8 cellular contexts compared by ENCODE assay signal in the genomic region with DNA sequence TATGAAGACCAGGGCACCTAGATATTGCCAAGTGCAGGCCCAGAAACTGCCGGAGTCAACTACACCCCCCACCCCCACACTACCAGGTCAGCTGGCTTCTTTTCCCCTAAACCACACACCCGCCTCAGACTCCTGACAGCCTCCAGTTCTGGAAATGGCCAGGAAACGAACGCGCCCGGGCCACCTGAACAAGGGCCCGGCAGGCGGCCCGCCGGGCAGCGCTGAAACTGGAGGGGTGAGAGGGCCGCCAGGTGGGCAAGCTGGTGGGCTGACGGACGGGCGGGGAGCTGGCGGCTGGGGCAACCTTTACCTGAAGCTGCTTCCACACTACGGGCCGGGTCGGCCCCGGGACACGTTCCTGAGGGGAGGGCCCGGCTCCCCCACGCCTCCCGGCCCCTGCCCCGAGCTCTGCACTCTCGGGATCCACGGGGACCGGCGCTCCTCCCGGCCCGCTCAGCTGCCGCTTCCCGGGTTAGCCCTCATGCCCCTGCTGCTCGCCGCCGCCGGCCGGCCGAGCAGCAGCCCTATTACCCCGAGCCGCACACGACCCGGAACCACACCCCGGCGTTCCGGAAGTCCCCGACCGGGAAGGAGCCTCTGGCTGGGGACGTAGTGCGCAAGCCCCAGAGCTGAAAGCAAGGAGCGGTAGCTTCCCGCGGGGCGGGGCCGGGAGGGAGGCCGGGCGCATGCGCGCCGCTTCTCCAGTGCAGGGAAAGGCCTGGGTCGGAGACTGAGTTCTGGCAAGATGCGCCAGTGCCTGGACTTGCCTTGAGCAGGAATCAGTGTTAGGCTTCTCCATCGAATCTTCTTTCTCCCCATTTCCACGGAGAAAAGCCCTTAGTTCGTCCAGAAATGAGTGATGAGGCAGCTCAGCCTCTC. TPM values are rescaled to one million over a fixed set of nuclear protein-coding genes. Genes with fewer than 3 reads are reported as not detected.
DNase-seq lines count a peak whose midpoint lies in the region; ATAC-seq and TF ChIP-seq lines count a peak whose summit lies in the region.

A gene (minus strand): TSS at position 548 of the 879 bp plus-strand sequence. CDS start 34,634 bp downstream, outside the sequence.

- H3K36me3 ChIP-seq in adipocyte (ENCODE audit: control insufficient read depth, insufficient read depth, low read length, severe bottlenecking) (no peaks in the 10 kb centered on the region), cardiac muscle cell (no peaks in the 10 kb centered on the region), parathyroid adenoma (ENCODE audit: control insufficient read depth, insufficient read depth, low read length) (no peaks in the 10 kb centered on the region), tibial artery (no peaks in the 10 kb centered on the region)

- H3K79me2 ChIP-seq in parathyroid adenoma, result peaks cover 32% of the 10 kb centered on the region

- H3K4me3 ChIP-seq in adipocyte (ENCODE audit: low read length), result peak within 1 kb of the TSS; percentile 90
- H3K4me3 ChIP-seq in cardiac muscle cell, result peak within 1 kb of the TSS; percentile 82
- H3K4me3 ChIP-seq in parathyroid adenoma (ENCODE audit: low read depth, low read length), result peak within 1 kb of the TSS; percentile 90
- peak within 1 kb of the TSS; percentile 68 to 99 for H3K4me3 ChIP-seq in tibial artery

- ATAC-seq in HG02852 (IDR thresholded peaks at IDR 0.05; ENCODE audit: unreplicated experiment), result peak; percentile 96

- TF ChIP-seq CTCF in GM13976 (IDR thresholded peaks at IDR 0.05; ENCODE audit: borderline replicate concordance, control extremely low read depth, extremely low read depth, insufficient read depth, missing control alignments), result no peak
- no peak for TF ChIP-seq CTCF in cardiac muscle cell (IDR thresholded peaks at IDR 0.05; ENCODE audit: low read depth, low read length)
- TF ChIP-seq CTCF in parathyroid adenoma (IDR thresholded peaks at IDR 0.05), result no peak
- TF ChIP-seq CTCF in tibial artery (IDR thresholded peaks at IDR 0.05), result no peak

- H3K27ac ChIP-seq in cardiac muscle cell (peak within 1 kb of the TSS; percentile 80), parathyroid adenoma (peak within 1 kb of the TSS; percentile 42), tibial artery (peak within 1 kb of the TSS; percentile 67 to 86)

- in situ Hi-C loops in GM13976 (cut with MboI; ENCODE audit: low sequenced_read_pairs, unreplicated experiment), result no loop called here

- peak within 1 kb of the TSS; percentile 96 for H3K9ac ChIP-seq in adipocyte (ENCODE audit: low read length)
- peak within 1 kb of the TSS; percentile 53 for H3K9ac ChIP-seq in parathyroid adenoma

- DNase-seq in GM13976 (ENCODE audit: low spot score) (peak; percentile 97), NCI-H1436 treated with DMSO at 0.1 percent for 48 hours (lab: John Stamatoyannopoulos, UW) (peak; percentile 70), T follicular helper cell (ENCODE audit: low read depth) (peak; percentile 85), adipocyte (ENCODE audit: low read depth) (peak; percentile 98), cardiac muscle cell (ENCODE audit: low read depth in 1 of 2, low spot score in 1 of 2) (peak; percentile 97 to 98), tibial artery (peak; percentile 95 to 98)

- intact Hi-C loops in tibial artery (cut with DNase I; ENCODE audit: low total_unique reads), result loop anchor here (5.0 kb wide), 1 partner anchor 40 kb away; a partner anchor contains a TSS

- H3K9me3 ChIP-seq in adipocyte (ENCODE audit: control insufficient read depth, low read length) (no peaks in the 10 kb centered on the region), cardiac muscle cell (ENCODE audit: low read depth) (no peaks in the 10 kb centered on the region), parathyroid adenoma (ENCODE audit: control insufficient read depth, low read length) (no peaks in the 10 kb centered on the region), tibial artery (no peaks in the 10 kb centered on the region)

- no peaks in the 10 kb centered on the region for H3K27me3 ChIP-seq in adipocyte (replicated peaks; ENCODE audit: control insufficient read depth, insufficient read depth, low read length)
- H3K27me3 ChIP-seq in cardiac muscle cell, result no peaks in the 10 kb centered on the region
- H3K27me3 ChIP-seq in parathyroid adenoma (ENCODE audit: control insufficient read depth, insufficient read depth, low read length), result no peaks in the 10 kb centered on the region
- H3K27me3 ChIP-seq in tibial artery, result no peaks in the 10 kb centered on the region

- peak within 1 kb of the TSS; percentile 85 for H2AFZ ChIP-seq in parathyroid adenoma

- peak within 1 kb of the TSS; percentile 92 for H3K4me2 ChIP-seq in parathyroid adenoma (ENCODE audit: low read length)

- peaks cover 23% of the 10 kb centered on the region for H3K4me1 ChIP-seq in adipocyte (ENCODE audit: control insufficient read depth, insufficient read depth, low read length)
- H3K4me1 ChIP-seq in cardiac muscle cell (ENCODE audit: low read depth), result peaks cover 13% of the 10 kb centered on the region
- peaks cover 6% of the 10 kb centered on the region for H3K4me1 ChIP-seq in parathyroid adenoma
- H3K4me1 ChIP-seq in tibial artery, result peaks cover 0 to 22% (median 16%) of the 10 kb centered on the region in 4 donors

RNA-seq across cellular contexts. Expression of the gene that starts here (rescaled TPM):
- 85.6 and 103 TPM in 2 replicates for total RNA-seq in cardiac muscle cell
- polyA plus RNA-seq in cardiac muscle cell, result 66.7 TPM in 2 replicates

Comparison
In these comparisons a context has a peak if more than half of its experiments do, and no peak if none do; other contexts are left out.
1. Peak in every context shown above with its lines: DNase-seq, ATAC-seq, H3K4me3 ChIP-seq and H3K27ac ChIP-seq.